25 cellular contexts compared by ENCODE assay signal in genomic region chr7:128393526-128394330, GRCh38. TPM values are rescaled to one million over a fixed set of nuclear protein-coding genes. Genes with fewer than 3 reads are reported as not detected.
"Had no signal": no experiment of that assay in that cellular context is flagged by ENCODE, and none has a peak within 500 bp of the region (broad histone marks: within the 10 kb centered on the region; RNA-seq: fewer than 3 reads in every experiment).

No MANE protein-coding gene starts in this region.

- H2AFZ ChIP-seq: hepatocyte, parathyroid adenoma had no signal

- H3K9ac ChIP-seq: parathyroid adenoma had no signal

- ATAC-seq: heart right ventricle; mucosa of descending colon; naive thymus-derived CD4-positive, alpha-beta T cell; right lobe of liver; stimulated activated naive B cell treated with anti-CD40 and anti-IgM and Interleukin-4, amounts not matched to agents 10 μg/mL and 1 μg/mL and 100 μg/mL, for 72 hours had no signal

- DNase-seq: heart right ventricle; islet precursor cell; left ventricle myocardium inferior; midbrain; mucosa of descending colon; naive thymus-derived CD4-positive, alpha-beta T cell; nucleus accumbens; right lobe of liver; stimulated activated CD4-positive, alpha-beta T cell treated with anti-CD3 and anti-CD28 coated beads, Interleukin-12 subunit alpha, Interleukin-12 subunit beta, amount 100 ng/mL, for 4 hours; stimulated activated CD4-positive, alpha-beta T cell treated with anti-CD3 and anti-CD28 coated beads, Interleukin-15, amount 100 ng/mL, for 24 hours; stimulated activated CD4-positive, alpha-beta T cell treated with anti-CD3 and anti-CD28 coated beads, Interleukin-2, amount 100 ng/mL, for 24 hours; stimulated activated CD4-positive, alpha-beta T cell treated with anti-CD3 and anti-CD28 coated beads, Interleukin-4, amount 100 ng/mL, for 1 hour; stimulated activated naive B cell treated with anti-CD40 and anti-IgM and Interleukin-4, amounts not matched to agents 10 μg/mL and 1 μg/mL and 100 μg/mL, for 72 hours; substantia nigra had no signal

- H3K27ac ChIP-seq: heart right ventricle, hepatocyte, left ventricle myocardium inferior, parathyroid adenoma, right atrium auricular region, right lobe of liver, tibial nerve, upper lobe of left lung, vagina had no signal

- H3K4me3 ChIP-seq: heart right ventricle, hepatocyte, left ventricle myocardium inferior, lung, mucosa of descending colon, right atrium auricular region, right lobe of liver, tibial nerve, upper lobe of left lung, vagina had no signal

- H3K4me2 ChIP-seq: hepatocyte had no signal

- H3K9me3 ChIP-seq: heart right ventricle, left ventricle myocardium inferior, mucosa of descending colon, right atrium auricular region, right lobe of liver, tibial nerve, upper lobe of left lung, vagina had no signal

- H3K79me2 ChIP-seq: hepatocyte, parathyroid adenoma had no signal

- H3K4me1 ChIP-seq: heart right ventricle, left ventricle myocardium inferior, parathyroid adenoma, right atrium auricular region, right lobe of liver, tibial nerve, upper lobe of left lung, vagina had no signal

- H3K27me3 ChIP-seq: heart right ventricle, hepatocyte, right atrium auricular region, right lobe of liver, tibial nerve, upper lobe of left lung, vagina had no signal

RNA-seq across cellular contexts. Expression of gene PRRT4, which starts 32.2 kb away (rescaled TPM):
- total RNA-seq: kidney epithelial cell; natural killer cell treated with Interleukin-12 subunit alpha and Interleukin-12 subunit beta and Interleukin-15 and Interleukin-18, amount 100 ng/mL, for 72 hours; pulmonary artery endothelial cell; renal cortical epithelial cell had no signal
